Comparison of ENCODE assay signal across 15 cellular contexts in the genomic region with DNA sequence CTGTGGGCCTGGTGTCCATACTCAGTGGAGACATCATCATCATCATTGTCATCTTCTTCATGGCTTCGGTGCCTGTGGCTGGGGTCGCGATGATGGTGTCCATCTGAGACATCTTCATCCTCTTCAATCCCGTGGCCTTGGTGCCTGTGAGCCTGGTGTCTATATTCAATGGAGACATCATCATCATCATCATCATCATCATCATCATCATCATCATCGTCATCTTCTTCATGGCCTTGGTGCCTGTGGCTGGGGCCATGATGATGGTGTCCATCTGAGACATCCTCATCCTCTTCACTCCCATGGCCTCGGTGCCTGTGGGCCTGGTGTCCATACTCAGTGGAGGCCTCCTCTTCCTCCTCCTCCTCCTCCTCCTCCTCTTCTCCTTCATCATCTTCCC. TPM values are rescaled to one million over a fixed set of nuclear protein-coding genes. Genes with fewer than 3 reads are reported as not detected.
"Had no signal": no experiment of that assay in that cellular context is flagged by ENCODE, and none has a peak within 500 bp of the region (broad histone marks: within the 10 kb centered on the region; RNA-seq: fewer than 3 reads in every experiment).

No MANE protein-coding gene starts in this region.

- H3K27me3 ChIP-seq: pancreas, transverse colon had no signal

- H3K9me3 ChIP-seq: pancreas, transverse colon had no signal

- H3K9me3 Mint-ChIP-seq: activated CD4-positive, alpha-beta T cell treated with anti-CD3 and anti-CD28 coated beads, Interleukin-2, amount 10 ng/mL, durations not matched to agents 7 days and 5 days; activated naive CD4-positive, alpha-beta T cell treated with anti-CD3 and anti-CD28 coated beads for 36 hours; activated T-helper 17 cell treated with anti-CD3 and anti-CD28 coated beads, Interleukin-2, amount 50 U/mL, for 72 hours had no signal

- DNase-seq: activated CD4-positive, alpha-beta T cell treated with anti-CD3 and anti-CD28 coated beads, Interleukin-2, amount 10 ng/mL, durations not matched to agents 7 days and 5 days; activated CD4-positive, CD25-positive, alpha-beta regulatory T cell; activated CD8-positive, alpha-beta memory T cell treated with anti-CD3 and anti-CD28 coated beads for 24 hours; activated naive CD4-positive, alpha-beta T cell treated with anti-CD3 and anti-CD28 coated beads for 36 hours; dermis blood vessel endothelial cell; glutamatergic neuron; small intestine; T-helper 2 cell; transverse colon had no signal

- H3K4me3 ChIP-seq: pancreas, transverse colon had no signal

- H3K27ac Mint-ChIP-seq: activated CD4-positive, alpha-beta T cell treated with anti-CD3 and anti-CD28 coated beads, Interleukin-2, amount 10 ng/mL, durations not matched to agents 7 days and 5 days; activated naive CD4-positive, alpha-beta T cell treated with anti-CD3 and anti-CD28 coated beads for 36 hours; activated T-helper 17 cell treated with anti-CD3 and anti-CD28 coated beads, Interleukin-2, amount 50 U/mL, for 72 hours; memory B cell had no signal

- H3K4me3 Mint-ChIP-seq: activated CD4-positive, alpha-beta T cell treated with anti-CD3 and anti-CD28 coated beads, Interleukin-2, amount 10 ng/mL, durations not matched to agents 7 days and 5 days; activated naive CD4-positive, alpha-beta T cell treated with anti-CD3 and anti-CD28 coated beads for 36 hours; activated T-helper 17 cell treated with anti-CD3 and anti-CD28 coated beads, Interleukin-2, amount 50 U/mL, for 72 hours; memory B cell had no signal

- ATAC-seq: activated T-helper 17 cell treated with anti-CD3 and anti-CD28 coated beads, Interleukin-2, amount 50 U/mL, for 72 hours; left lobe of liver; pancreas had no signal

- H3K27ac ChIP-seq: pancreas, transverse colon had no signal

- H3K36me3 ChIP-seq: pancreas, transverse colon had no signal

RNA-seq across cellular contexts. Expression of gene HRC, which starts 0.9 kb away (rescaled TPM):
- total RNA-seq: activated CD4-positive, alpha-beta T cell treated with anti-CD3 and anti-CD28 coated beads, Interleukin-2, amount 10 ng/mL, durations not matched to agents 7 days and 5 days; activated naive CD4-positive, alpha-beta T cell treated with anti-CD3 and anti-CD28 coated beads for 36 hours; activated T-helper 17 cell treated with anti-CD3 and anti-CD28 coated beads, Interleukin-2, amount 50 U/mL, for 72 hours; dermis blood vessel endothelial cell; left lobe of liver; renal cortical epithelial cell had no signal
- polyA plus RNA-seq: neural cell had no signal
